ENCODE assay signal across 17 cellular contexts in the genomic region with DNA sequence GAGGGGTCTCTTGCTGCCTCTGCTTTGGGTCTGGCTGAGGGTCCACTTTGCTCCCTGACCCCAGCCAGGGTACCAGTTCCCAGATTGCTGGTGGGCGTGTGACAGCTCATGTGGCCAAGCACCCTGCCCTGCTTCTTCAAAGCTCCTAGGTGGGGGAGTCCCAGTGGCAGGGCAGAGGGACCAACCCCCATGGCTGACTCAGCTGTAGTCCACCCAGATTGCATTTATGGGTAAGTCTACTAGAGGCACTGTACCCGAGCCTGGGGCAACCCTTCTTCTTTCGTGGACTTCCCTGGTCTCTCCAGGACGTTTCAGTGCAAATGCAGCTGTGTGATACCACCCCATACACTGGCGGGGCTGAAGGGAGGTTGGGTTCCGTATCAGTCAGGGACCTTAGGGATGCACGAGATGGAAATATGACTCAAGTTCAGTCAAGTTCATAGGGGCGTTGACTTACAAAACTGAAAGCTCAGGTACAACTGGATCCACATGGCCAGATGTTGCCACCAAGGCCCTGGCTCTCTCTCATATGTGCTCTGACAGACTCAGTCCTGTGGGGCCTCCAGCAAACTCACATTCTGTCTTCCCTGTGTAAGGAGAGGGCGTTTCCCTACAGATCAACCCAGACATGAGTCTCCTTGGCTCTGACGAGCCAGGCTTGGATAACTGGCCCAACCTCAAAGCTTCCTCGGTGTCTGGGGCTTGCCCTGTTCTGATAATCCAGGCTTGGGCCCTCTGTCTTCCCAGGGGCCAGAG. TPM values are rescaled to one million over a fixed set of nuclear protein-coding genes. Genes with fewer than 3 reads are reported as not detected.
DNase-seq lines count a peak whose midpoint lies in the region; TF ChIP-seq lines count a peak whose summit lies in the region.
"Had no signal": no experiment of that assay in that cellular context is flagged by ENCODE, and none has a peak within 500 bp of the region (broad histone marks: within the 10 kb centered on the region; RNA-seq: fewer than 3 reads in every experiment).

No MANE protein-coding gene starts in this region.

- H3K4me2 ChIP-seq in fibroblast of lung (ENCODE audit: extremely low read depth, insufficient read depth, low read length) (no peak overlapping the region), skeletal muscle satellite cell (ENCODE audit: low read length) (peak overlapping the region; percentile 22)

- H3K79me2 ChIP-seq in fibroblast of lung (ENCODE audit: control insufficient read depth, insufficient read depth, low read length) = no peaks in the 10 kb centered on the region

- no peak for TF ChIP-seq CTCF in Peyer's patch (IDR thresholded peaks at IDR 0.05)
- no peak for TF ChIP-seq CTCF in fibroblast of lung (conservative IDR thresholded peaks at IDR 0.05 in 1 of 2, IDR thresholded peaks at IDR 0.05 in 1 of 2; ENCODE audit: low read depth in 1 of 2, low read length in 2 of 2)
- TF ChIP-seq CTCF in A673 (conservative IDR thresholded peaks at IDR 0.05; ENCODE audit: low read depth, low read length) = no peak
- TF ChIP-seq CTCF in thyroid gland (IDR thresholded peaks at IDR 0.05) = no peak

- no peak overlapping the region for H3K4me3 ChIP-seq in Peyer's patch
- H3K4me3 ChIP-seq in fibroblast of lung (replicated peaks in 1 of 4; ENCODE audit: control extremely low read depth in 1 of 4, insufficient read depth in 1 of 4, low read depth in 3 of 4, low read length in 4 of 4) = no peak overlapping the region
- H3K4me3 ChIP-seq in skeletal muscle satellite cell (ENCODE audit: low read length) = no peak overlapping the region
- no peak overlapping the region for H3K4me3 ChIP-seq in A673 (ENCODE audit: low read depth, low read length, poor library complexity, severe bottlenecking)
- no peak overlapping the region for H3K4me3 ChIP-seq in thyroid gland (replicated peaks in 1 of 3)
- H3K4me3 ChIP-seq: MG63, prostate gland had no signal

- TF ChIP-seq POLR2A in Peyer's patch (IDR thresholded peaks at IDR 0.05) = no peak
- no peak for TF ChIP-seq POLR2A in thyroid gland (IDR thresholded peaks at IDR 0.05)

- H3K9me3 ChIP-seq in Peyer's patch = no peaks in the 10 kb centered on the region
- H3K9me3 ChIP-seq in fibroblast of lung (ENCODE audit: control insufficient read depth, insufficient read depth, low read depth, low read length) = no peaks in the 10 kb centered on the region
- no peaks in the 10 kb centered on the region for H3K9me3 ChIP-seq in skeletal muscle satellite cell (replicated peaks; ENCODE audit: low read length)
- H3K9me3 ChIP-seq in A673 (ENCODE audit: low read depth, low read length, poor library complexity, severe bottlenecking) = no peaks in the 10 kb centered on the region
- no peaks in the 10 kb centered on the region for H3K9me3 ChIP-seq in thyroid gland
- H3K9me3 ChIP-seq: MG63, prostate gland had no signal

- H4K20me1 ChIP-seq in fibroblast of lung (ENCODE audit: control insufficient read depth, extremely low read depth, insufficient read depth, low read length) = no peaks in the 10 kb centered on the region

- intact Hi-C loops in A673 (cut with micrococcal nuclease; ENCODE audit: unreplicated experiment) = no loop called here
- intact Hi-C loops in thyroid gland (cut with DNase I) = no loop called here

- H3K4me1 ChIP-seq in Peyer's patch (peaks cover 0 to 21% (median 0%) of the 10 kb centered on the region in 4 donors), fibroblast of lung (ENCODE audit: control insufficient read depth, extremely low read depth, insufficient read depth, low read length) (peaks cover 2% of the 10 kb centered on the region), skeletal muscle satellite cell (ENCODE audit: control insufficient read depth, insufficient read depth, low read length) (peaks cover 59% of the 10 kb centered on the region), A673 (ENCODE audit: insufficient read depth, low read length, poor library complexity, severe bottlenecking) (no peaks in the 10 kb centered on the region), thyroid gland (peaks cover 0 to 41% of the 10 kb centered on the region in 2 donors)
- H3K4me1 ChIP-seq: prostate gland had no signal

- WGBS in thyroid gland, 2 donors = 86 to 92% methylated on average over 8 to 10 of the region's 11 CpGs

- POLR2A ChIA-PET in A673 (lab: Charles Lee; ENCODE audit: low non-redundant PET) = no interaction called here

- H3K27me3 ChIP-seq in Peyer's patch (no peaks in the 10 kb centered on the region), fibroblast of lung (ENCODE audit: control insufficient read depth, insufficient read depth, low read length) (no peaks in the 10 kb centered on the region), skeletal muscle satellite cell (ENCODE audit: control insufficient read depth, insufficient read depth, low read length) (no peaks in the 10 kb centered on the region), A673 (replicated peaks; ENCODE audit: insufficient read depth, low read depth, low read length, poor library complexity) (no peaks in the 10 kb centered on the region), thyroid gland (no peaks in the 10 kb centered on the region)
- H3K27me3 ChIP-seq: MG63 had no signal

- H3K9ac ChIP-seq in fibroblast of lung (ENCODE audit: insufficient read depth, low read length) = no peak overlapping the region
- H3K9ac ChIP-seq in skeletal muscle satellite cell (ENCODE audit: low read depth, low read length) = no peak overlapping the region

- H3K27ac ChIP-seq in Peyer's patch = peak overlapping the region in 3 of 4 donors; percentile 10 to 62 (median 42)
- H3K27ac ChIP-seq in fibroblast of lung (ENCODE audit: insufficient read depth, low read length) = peak overlapping the region; percentile 22
- H3K27ac ChIP-seq in A673 (ENCODE audit: low read depth, low read length, poor library complexity, severe bottlenecking) = no peak overlapping the region
- peak overlapping the region in 1 of 3 donors; percentile 49 for H3K27ac ChIP-seq in thyroid gland
- H3K27ac ChIP-seq: prostate gland had no signal

- no peak overlapping the region for H2AFZ ChIP-seq in fibroblast of lung (ENCODE audit: low read length)

- H3K36me3 ChIP-seq in Peyer's patch (no peaks in the 10 kb centered on the region), fibroblast of lung (ENCODE audit: control insufficient read depth, insufficient read depth, low read length) (no peaks in the 10 kb centered on the region), skeletal muscle satellite cell (ENCODE audit: insufficient read depth, low read length) (no peaks in the 10 kb centered on the region), A673 (ENCODE audit: insufficient read depth, low read length, poor library complexity, severe bottlenecking) (no peaks in the 10 kb centered on the region), thyroid gland (no peaks in the 10 kb centered on the region)
- H3K36me3 ChIP-seq: MG63, prostate gland had no signal

- no TSS peak for BruUV-seq in A673 (replicated peaks; lab: Mats Ljungman, UMichigan)

- DNase-seq in HK-2 (ENCODE audit: unreplicated experiment) (peak; percentile 51), Peyer's patch (no peak), fibroblast of lung (ENCODE audit: low read depth in 2 of 2) (no peak), A673 (ENCODE audit: low spot score) (no peak), thyroid gland (no peak), NCI-H187 treated with DMSO at 0.1 percent for 48 hours (lab: John Stamatoyannopoulos, UW) (no peak), RPMI8226 (no peak)
- DNase-seq: activated CD8-positive, alpha-beta memory T cell treated with anti-CD3 and anti-CD28 coated beads for 24 hours; activated gamma-delta T cell treated with Interleukin-2 at 50 U/mL for 16 hours; CD4-positive, CD25-positive, alpha-beta regulatory T cell; erythroblast; HCEC 1CT; stimulated activated naive CD4-positive, alpha-beta T cell treated with Interleukin-2 at 50 U/mL for 16 hours had no signal

- CTCF ChIA-PET in A673 (lab: Charles Lee) = no interaction called here

RNA-seq across cellular contexts. Expression of a gene that starts 13.6 kb away (rescaled TPM):
- total RNA-seq in Peyer's patch = 10 to 100 TPM; 24.0 to 48.7 (median 35.4) TPM
- total RNA-seq in fibroblast of lung = 1.0 and 1.8 TPM in 2 replicates
- 0.75 and 1.2 TPM in 2 replicates for polyA plus RNA-seq in fibroblast of lung
- 0.91 and 1.1 TPM in 2 replicates for polyA plus RNA-seq in fibroblast of lung (2012)
- 2.2 and 3.1 TPM in 2 replicates for polyA minus RNA-seq in fibroblast of lung (ENCODE audit: low replicate concordance)
- total RNA-seq in skeletal muscle satellite cell (2012; rRNA removed) = 1.3 TPM in 2 replicates
- total RNA-seq in A673 (2021) = 4.6 and 11.6 TPM in 2 replicates
- total RNA-seq in thyroid gland = 10 to 100 TPM; 16.8 to 25.0 (median 19.4) TPM

RNA-seq across cellular contexts. Expression of a gene that starts 27.8 kb away (rescaled TPM):
- 100 to 1,000 TPM in 2 of 4 donors, 10 to 100 TPM in 1, 1 to 10 TPM in 1; 7.4 to 215 (median 109) TPM for total RNA-seq in Peyer's patch
- total RNA-seq in fibroblast of lung = not detected in 2 replicates
- not detected in 2 replicates for polyA plus RNA-seq in fibroblast of lung
- polyA plus RNA-seq in fibroblast of lung (2012) = not detected in 2 replicates
- polyA minus RNA-seq in fibroblast of lung (ENCODE audit: low replicate concordance) = not detected in 2 replicates
- total RNA-seq in skeletal muscle satellite cell (2012; rRNA removed) = not detected in 2 replicates
- total RNA-seq in A673 (2021) = not detected in 2 replicates
- not detected for total RNA-seq in thyroid gland
- total RNA-seq: CD4-positive, CD25-positive, alpha-beta regulatory T cell; NCI-H460; prostate gland had no signal
- polyA plus RNA-seq: CD4-positive, CD25-positive, alpha-beta regulatory T cell had no signal
